17 cellular contexts compared by ENCODE assay signal in the genomic region with DNA sequence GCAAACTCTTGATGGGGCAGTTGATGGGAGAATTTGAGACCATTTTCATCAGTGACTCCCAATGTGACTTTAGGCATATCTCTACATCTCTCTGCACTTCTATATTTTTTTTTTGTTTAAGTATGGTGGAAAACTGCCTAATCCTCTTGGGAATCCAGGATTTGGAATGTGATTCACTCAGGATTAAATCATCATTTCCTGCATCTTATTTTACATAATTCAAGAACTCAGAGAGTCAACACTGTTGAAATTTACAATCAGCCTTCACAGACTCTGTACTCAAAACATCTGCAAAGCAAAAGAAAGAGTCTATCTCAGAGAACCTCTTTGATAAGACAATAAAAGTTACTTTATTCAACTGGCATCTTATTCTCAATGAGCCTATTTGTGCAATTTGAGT.
"Had no signal": no experiment of that assay in that cellular context is flagged by ENCODE, and none has a peak within 500 bp of the region (broad histone marks: within the 10 kb centered on the region; RNA-seq: fewer than 3 reads in every experiment).

No MANE protein-coding gene starts in this region.

- H3K27me3 ChIP-seq: hepatocyte, tibial artery, upper lobe of right lung, vagina had no signal

- H3K4me3 ChIP-seq: hepatocyte, left ventricle myocardium inferior, lower lobe of right lung, skin epidermis, tibial artery, upper lobe of right lung, vagina had no signal

- H3K9me3 ChIP-seq: left ventricle myocardium inferior, lower lobe of right lung, tibial artery, upper lobe of right lung, vagina had no signal

- H3K27me3 Mint-ChIP-seq: dendritic cell treated with granulocyte-macrophage colony-stimulating factor and Interleukin-4, amounts not matched to agents 40 ng/mL and 50 ng/mL, for 4 days; memory B cell had no signal

- H3K9me3 Mint-ChIP-seq: dendritic cell treated with granulocyte-macrophage colony-stimulating factor and Interleukin-4, amounts not matched to agents 40 ng/mL and 50 ng/mL, for 4 days had no signal

- H3K79me2 ChIP-seq: hepatocyte had no signal

- H3K4me1 Mint-ChIP-seq: memory B cell, mesothelial cell of epicardium, natural killer cell, neural crest cell had no signal

- H3K4me3 Mint-ChIP-seq: dendritic cell treated with granulocyte-macrophage colony-stimulating factor and Interleukin-4, amounts not matched to agents 40 ng/mL and 50 ng/mL, for 4 days; memory B cell; mesothelial cell of epicardium; natural killer cell; neural crest cell had no signal

- H3K4me2 ChIP-seq: hepatocyte had no signal

- H3K27ac ChIP-seq: hepatocyte, left ventricle myocardium inferior, lower lobe of right lung, skin epidermis, tibial artery, upper lobe of right lung, vagina had no signal

- H3K27ac Mint-ChIP-seq: dendritic cell treated with granulocyte-macrophage colony-stimulating factor and Interleukin-4, amounts not matched to agents 40 ng/mL and 50 ng/mL, for 4 days; memory B cell; mesothelial cell of epicardium; natural killer cell had no signal

- H3K4me1 ChIP-seq: left ventricle myocardium inferior, lower lobe of right lung, tibial artery, upper lobe of right lung, vagina had no signal

- H3K36me3 Mint-ChIP-seq: memory B cell, mesothelial cell of epicardium, natural killer cell had no signal

- DNase-seq: foreskin fibroblast; kidney; left cardiac atrium; left ventricle myocardium inferior; lower lobe of right lung; natural killer cell; posterior cingulate gyrus; stimulated activated naive CD4-positive, alpha-beta T cell; tibial artery; upper lobe of right lung had no signal

- H3K36me3 ChIP-seq: left ventricle myocardium inferior, lower lobe of right lung, tibial artery, upper lobe of right lung, vagina had no signal

- H2AFZ ChIP-seq: hepatocyte had no signal
